In the genomic region with DNA sequence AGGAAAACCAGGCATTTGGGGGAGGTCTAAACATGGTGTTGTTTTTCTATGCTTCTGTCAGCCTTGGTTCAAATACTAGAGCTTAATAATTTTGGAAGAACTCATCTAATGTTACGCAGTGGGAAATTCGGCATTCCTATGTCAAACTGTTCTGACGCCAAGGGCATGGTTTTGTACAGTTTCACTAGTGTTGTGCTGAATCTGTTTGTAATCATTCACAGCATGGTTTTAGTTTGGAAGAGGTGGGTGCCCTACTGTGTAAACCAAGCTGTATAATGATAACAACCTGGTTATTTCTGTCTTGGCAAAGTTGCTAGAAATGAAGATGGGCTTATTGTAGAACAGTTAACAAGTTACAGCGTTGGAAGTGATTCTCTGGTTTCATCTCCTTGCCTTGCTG, we compare ENCODE assay signal across 13 cellular contexts. TPM values are rescaled to one million over a fixed set of nuclear protein-coding genes. Genes with fewer than 3 reads are reported as not detected.
A peak's percentile ranks its signal among the peaks of the same experiment; 100 is the strongest.
DNase-seq lines count a peak whose midpoint lies in the region; ATAC-seq and TF ChIP-seq lines count a peak whose summit lies in the region.
"Had no signal": no experiment of that assay in that cellular context is flagged by ENCODE, and none has a peak within 500 bp of the region (broad histone marks: within the 10 kb centered on the region; RNA-seq: fewer than 3 reads in every experiment).

No MANE protein-coding gene starts in this region.

- peaks cover 99% of the 10 kb centered on the region for H3K36me3 Mint-ChIP-seq in activated T-cell treated with anti-CD3 and anti-CD28 coated beads, Interleukin-2, amount 50 U/mL, for 24 hours (ENCODE audit: low read depth)
- peaks cover 15% of the 10 kb centered on the region for H3K36me3 Mint-ChIP-seq in activated naive CD8-positive, alpha-beta T cell
- peaks cover 27 to 70% of the 10 kb centered on the region in 2 donors for H3K36me3 Mint-ChIP-seq in stimulated activated naive B cell treated with anti-CD40 and anti-IgM and Interleukin-4, amounts not matched to agents 10 μg/mL and 1 μg/mL and 100 μg/mL, for 72 hours

- TF ChIP-seq CTCF in foreskin fibroblast (IDR thresholded peaks at IDR 0.05; ENCODE audit: low read depth, low read length) (no peak), colonic mucosa (IDR thresholded peaks at IDR 0.05) (no peak)

- no peaks in the 10 kb centered on the region for H3K27me3 ChIP-seq in colonic mucosa
- H3K27me3 ChIP-seq: testis had no signal

- intact Hi-C loops in posterior cingulate gyrus (cut with DNase I) (loop anchor here (10.0 kb wide), 1 partner anchor 64 kb away; no protein-coding TSS in a partner anchor), colonic mucosa (cut with DNase I) (no loop called here)

- H3K27ac Mint-ChIP-seq in activated T-cell treated with anti-CD3 and anti-CD28 coated beads, Interleukin-2, amount 50 U/mL, for 24 hours: peak overlapping the region; percentile 100
- peak overlapping the region; percentile 88 for H3K27ac Mint-ChIP-seq in activated naive CD8-positive, alpha-beta T cell
- peak overlapping the region; percentile 53 for H3K27ac Mint-ChIP-seq in stimulated activated naive B cell treated with anti-CD40 and anti-IgM and Interleukin-4, amounts not matched to agents 10 μg/mL and 1 μg/mL and 100 μg/mL, for 72 hours

- no peak for ATAC-seq in stimulated activated naive B cell treated with anti-CD40 and anti-IgM and Interleukin-4, amounts not matched to agents 10 μg/mL and 1 μg/mL and 100 μg/mL, for 72 hours (replicated peaks)
- ATAC-seq: left lobe of liver, PC-3 had no signal

- no peak overlapping the region for H3K27ac ChIP-seq in colonic mucosa
- H3K27ac ChIP-seq: testis had no signal

- DNase-seq in activated T-cell treated with anti-CD3 and anti-CD28 coated beads, Interleukin-2, amount 50 U/mL, for 24 hours: no peak
- DNase-seq in activated T-cell treated with anti-CD3 and anti-CD28 coated beads, Interleukin-2, amount 50 U/mL, for 48 hours: no peak
- no peak for DNase-seq in foreskin fibroblast
- DNase-seq in stimulated activated naive B cell treated with anti-CD40 and anti-IgM and Interleukin-4, amounts not matched to agents 10 μg/mL and 1 μg/mL and 100 μg/mL, for 72 hours: no peak
- DNase-seq in posterior cingulate gyrus: no peak
- DNase-seq in colonic mucosa: no peak
- DNase-seq in COR-L47 (lab: John Stamatoyannopoulos, UW): no peak
- DNase-seq: activated CD8-positive, alpha-beta memory T cell treated with anti-CD3 and anti-CD28 coated beads, Interleukin-2, amount 50 U/mL, for 48 hours; DMS79; testis had no signal

- H3K4me1 ChIP-seq in colonic mucosa: no peaks in the 10 kb centered on the region

- H3K9me3 Mint-ChIP-seq in activated T-cell treated with anti-CD3 and anti-CD28 coated beads, Interleukin-2, amount 50 U/mL, for 24 hours: no peaks in the 10 kb centered on the region
- H3K9me3 Mint-ChIP-seq in activated naive CD8-positive, alpha-beta T cell (ENCODE audit: low read depth): no peaks in the 10 kb centered on the region
- no peaks in the 10 kb centered on the region for H3K9me3 Mint-ChIP-seq in stimulated activated naive B cell treated with anti-CD40 and anti-IgM and Interleukin-4, amounts not matched to agents 10 μg/mL and 1 μg/mL and 100 μg/mL, for 72 hours

- no peaks in the 10 kb centered on the region for H3K9me3 ChIP-seq in colonic mucosa
- H3K9me3 ChIP-seq: testis had no signal

- H3K4me3 ChIP-seq in foreskin fibroblast (ENCODE audit: low read depth in 1 of 2, low read length in 2 of 2) (peak overlapping the region; percentile 13 to 14), colonic mucosa (no peak overlapping the region)
- H3K4me3 ChIP-seq: testis had no signal

- H3K9ac ChIP-seq in colonic mucosa (ENCODE audit: low read depth in 2 of 2, low read length in 2 of 2): no peak overlapping the region

- H3K4me1 Mint-ChIP-seq in activated T-cell treated with anti-CD3 and anti-CD28 coated beads, Interleukin-2, amount 50 U/mL, for 24 hours (ENCODE audit: low read depth): peaks cover 70% of the 10 kb centered on the region
- peaks cover 43% of the 10 kb centered on the region for H3K4me1 Mint-ChIP-seq in activated naive CD8-positive, alpha-beta T cell (ENCODE audit: low read depth)
- peaks cover 12 to 31% of the 10 kb centered on the region in 2 donors for H3K4me1 Mint-ChIP-seq in stimulated activated naive B cell treated with anti-CD40 and anti-IgM and Interleukin-4, amounts not matched to agents 10 μg/mL and 1 μg/mL and 100 μg/mL, for 72 hours

- H3K27me3 Mint-ChIP-seq in activated T-cell treated with anti-CD3 and anti-CD28 coated beads, Interleukin-2, amount 50 U/mL, for 24 hours: no peaks in the 10 kb centered on the region
- no peaks in the 10 kb centered on the region for H3K27me3 Mint-ChIP-seq in activated naive CD8-positive, alpha-beta T cell
- H3K27me3 Mint-ChIP-seq in stimulated activated naive B cell treated with anti-CD40 and anti-IgM and Interleukin-4, amounts not matched to agents 10 μg/mL and 1 μg/mL and 100 μg/mL, for 72 hours: peaks cover 0 to 4% of the 10 kb centered on the region in 2 donors

- peak overlapping the region; percentile 98 for H3K4me3 Mint-ChIP-seq in activated T-cell treated with anti-CD3 and anti-CD28 coated beads, Interleukin-2, amount 50 U/mL, for 24 hours
- peak overlapping the region; percentile 97 for H3K4me3 Mint-ChIP-seq in activated naive CD8-positive, alpha-beta T cell
- H3K4me3 Mint-ChIP-seq in stimulated activated naive B cell treated with anti-CD40 and anti-IgM and Interleukin-4, amounts not matched to agents 10 μg/mL and 1 μg/mL and 100 μg/mL, for 72 hours: peak overlapping the region; percentile 4 to 43

- H3K36me3 ChIP-seq in colonic mucosa: peaks cover 15% of the 10 kb centered on the region

RNA-seq across cellular contexts. Expression of a gene that starts 5.2 kb away (rescaled TPM):
- 100 to 1,000 TPM; 192 to 318 TPM for total RNA-seq in colonic mucosa

Comparison
In these comparisons a context has a peak if more than half of its experiments do, and no peak if none do; other contexts are left out.
1. H3K4me3 Mint-ChIP-seq: peak in every context shown above with its lines; median percentile 98 in activated T-cell treated with anti-CD3 and anti-CD28 coated beads, Interleukin-2, amount 50 U/mL, for 24 hours; 97 in activated naive CD8-positive, alpha-beta T cell; 24 in stimulated activated naive B cell treated with anti-CD40 and anti-IgM and Interleukin-4, amounts not matched to agents 10 μg/mL and 1 μg/mL and 100 μg/mL, for 72 hours.